Comparison of ENCODE assay signal across 11 cellular contexts in genomic region chr1:43704838-43705237, GRCh38. TPM values are rescaled to one million over a fixed set of nuclear protein-coding genes. Genes with fewer than 3 reads are reported as not detected.
A peak's percentile ranks its signal among the peaks of the same experiment; 100 is the strongest.
DNase-seq lines count a peak whose midpoint lies in the region; ATAC-seq and TF ChIP-seq lines count a peak whose summit lies in the region.
"Had no signal": no experiment of that assay in that cellular context is flagged by ENCODE, and none has a peak within 500 bp of the region (broad histone marks: within the 10 kb centered on the region; RNA-seq: fewer than 3 reads in every experiment).

No MANE protein-coding gene starts in this region.

- no peak for ATAC-seq in GM18519 (IDR thresholded peaks at IDR 0.05; ENCODE audit: low FRiP score, unreplicated experiment)
- ATAC-seq in aorta (ENCODE audit: low FRiP score): no peak
- ATAC-seq: gastrocnemius medialis had no signal

- H3K4me3 Mint-ChIP-seq in H9: no peak overlapping the region; a peak in 1 of 5 replicates

- H3K36me3 ChIP-seq in WERI-Rb-1 (peaks cover 61% of the 10 kb centered on the region), kidney epithelial cell (ENCODE audit: control insufficient read depth, insufficient read depth, low read length) (no peaks in the 10 kb centered on the region), aorta (ENCODE audit: control insufficient read depth in 1 of 2, insufficient read depth in 2 of 2, low read length in 1 of 2) (peaks cover 4 to 5% of the 10 kb centered on the region in 2 donors)

- no peaks in the 10 kb centered on the region; the same call in 1 of the 2 replicates for H3K27me3 Mint-ChIP-seq in H9 (ENCODE audit: low read depth)

- H3K9me3 Mint-ChIP-seq in H9: no peaks in the 10 kb centered on the region
- H3K9me3 Mint-ChIP-seq: neural progenitor cell had no signal

- H3K27me3 ChIP-seq in H9 (ENCODE audit: insufficient read depth, low read length) (no peaks in the 10 kb centered on the region), WERI-Rb-1 (ENCODE audit: insufficient read depth, low read depth, severe bottlenecking) (no peaks in the 10 kb centered on the region), kidney epithelial cell (ENCODE audit: control insufficient read depth, insufficient read depth, low read length) (no peaks in the 10 kb centered on the region), aorta (ENCODE audit: control insufficient read depth in 1 of 2, insufficient read depth in 2 of 2, low read length in 1 of 2) (no peaks in the 10 kb centered on the region)
- H3K27me3 ChIP-seq: gastrocnemius medialis, neural progenitor cell had no signal

- peak; percentile 32; the same call in 2 of the 3 replicates for TF ChIP-seq CTCF in H9 (conservative IDR thresholded peaks at IDR 0.05)
- 0 out of 2 replicates have a peak, but pooled peaks have one; percentile 16 for TF ChIP-seq CTCF in WERI-Rb-1 (IDR thresholded peaks at IDR 0.05; ENCODE audit: low read depth, low read length)
- TF ChIP-seq CTCF in kidney epithelial cell (IDR thresholded peaks at IDR 0.05; ENCODE audit: insufficient read depth, low read length, poor library complexity, severe bottlenecking): peak; percentile 21

- H3K4ac ChIP-seq in H9 (ENCODE audit: low read depth, low read length): no peak overlapping the region

- H3K14ac ChIP-seq in H9 (ENCODE audit: insufficient read depth, low read length): no peak overlapping the region

- H3K4me3 ChIP-seq in WERI-Rb-1 (ENCODE audit: low read depth, low read length) (no peak overlapping the region), kidney epithelial cell (ENCODE audit: low read depth, low read length) (no peak overlapping the region), aorta (ENCODE audit: low read length in 2 of 2) (no peak overlapping the region)
- H3K4me3 ChIP-seq: gastrocnemius medialis, neural progenitor cell had no signal

- H2BK12ac ChIP-seq in H9 (ENCODE audit: insufficient read length, low read depth, low read length): no peak overlapping the region

- no peak overlapping the region for H2BK20ac ChIP-seq in H9 (ENCODE audit: low read depth, low read length, poor library complexity, severe bottlenecking)

- H3K4me1 ChIP-seq in H9 (ENCODE audit: insufficient read depth, low read length) (no peaks in the 10 kb centered on the region; the same call in 1 of the 2 replicates), aorta (ENCODE audit: control insufficient read depth in 1 of 2, insufficient read depth in 2 of 2, low read length in 2 of 2) (no peaks in the 10 kb centered on the region)

- no peak overlapping the region for H2AK5ac ChIP-seq in H9 (ENCODE audit: insufficient read length, low read length)

- H4K91ac ChIP-seq in H9 (ENCODE audit: insufficient read length, low read depth, low read length): no peak overlapping the region

- H4K5ac ChIP-seq in H9 (ENCODE audit: insufficient read length, low read depth, low read length): no peak overlapping the region

- H3K4me1 Mint-ChIP-seq in H9: peaks cover 24 to 38% of the 10 kb centered on the region in 2 experiments

- H2AFZ ChIP-seq in H9 (ENCODE audit: low read length): no peak overlapping the region
- H2AFZ ChIP-seq: neural progenitor cell had no signal

- H2BK15ac ChIP-seq in H9 (ENCODE audit: low read depth, low read length): no peak overlapping the region

- H3K18ac ChIP-seq in H9 (ENCODE audit: insufficient read length, low read depth, low read length): no peak overlapping the region

- no peak overlapping the region for H2BK120ac ChIP-seq in H9 (ENCODE audit: low read depth, low read length, poor library complexity, severe bottlenecking)

- no peak overlapping the region for H3K23ac ChIP-seq in H9 (ENCODE audit: insufficient read length, low read depth, low read length)

- H3K27ac Mint-ChIP-seq in H9: peak overlapping the region in 1 of 3 experiments; percentile 44; a peak in 2 of 7 replicates
- H3K27ac Mint-ChIP-seq: neural progenitor cell had no signal

- H3T11ph ChIP-seq in H9 (ENCODE audit: low read length): no peak overlapping the region

- no peaks in the 10 kb centered on the region for H3K79me1 ChIP-seq in H9 (ENCODE audit: insufficient read depth, low read depth, low read length, poor library complexity, severe bottlenecking)

- H4K8ac ChIP-seq in H9 (replicated peaks; ENCODE audit: insufficient read length, low read depth, low read length): no peak overlapping the region

- no peak overlapping the region for H3K56ac ChIP-seq in H9 (ENCODE audit: insufficient read length, low read depth, low read length)

- intact Hi-C loops in aorta (cut with DNase I): loop anchor here in 1 of 2 donors (5.0 kb wide), 1 partner anchor 178 kb away; no protein-coding TSS in a partner anchor

- no peaks in the 10 kb centered on the region for H4K20me1 ChIP-seq in H9 (ENCODE audit: control insufficient read depth, insufficient read depth, insufficient read length)

- DNase-seq in DMS 273 (lab: John Stamatoyannopoulos, UW; ENCODE audit: unreplicated experiment) (peak; percentile 43), DMS 273 treated with DMSO at 0.1 percent for 48 hours (lab: John Stamatoyannopoulos, UW) (no peak), H9 (no peak), WERI-Rb-1 (no peak), kidney epithelial cell (ENCODE audit: low read depth) (no peak), NOMO-1 treated with DMSO at 0.1 percent for 48 hours (lab: John Stamatoyannopoulos, UW; ENCODE audit: unreplicated experiment) (no peak), aorta (no peak)
- DNase-seq: activated T-cell treated with anti-CD3 and anti-CD28 coated beads for 4 hours had no signal

- H3K27ac ChIP-seq in H9 (ENCODE audit: insufficient read length, low read depth, low read length) (no peak overlapping the region), WERI-Rb-1 (no peak overlapping the region), aorta (ENCODE audit: low read depth in 1 of 2, low read length in 2 of 2) (no peak overlapping the region)
- H3K27ac ChIP-seq: gastrocnemius medialis, neural progenitor cell had no signal

- H3K9me3 ChIP-seq in H9 (ENCODE audit: control insufficient read depth, low read depth, low read length): no peaks in the 10 kb centered on the region
- no peaks in the 10 kb centered on the region for H3K9me3 ChIP-seq in WERI-Rb-1 (ENCODE audit: severe bottlenecking)
- no peaks in the 10 kb centered on the region for H3K9me3 ChIP-seq in aorta (ENCODE audit: control insufficient read depth, low read length)
- H3K9me3 ChIP-seq: gastrocnemius medialis had no signal

- no peak overlapping the region for H3K9ac ChIP-seq in H9 (ENCODE audit: extremely low read depth, insufficient read length, low read length)
- H3K9ac ChIP-seq: neural progenitor cell had no signal

- H2BK5ac ChIP-seq in H9 (ENCODE audit: insufficient read length, low read length): no peak overlapping the region

- no peaks in the 10 kb centered on the region for H3K79me2 ChIP-seq in H9 (ENCODE audit: insufficient read depth, low read length)

- H3K4me2 ChIP-seq in H9 (ENCODE audit: insufficient read depth, insufficient read length, low read length): no peak overlapping the region

- peaks cover 7% of the 10 kb centered on the region for H3K23me2 ChIP-seq in H9 (ENCODE audit: insufficient read length, low read depth, low read length, poor library complexity, severe bottlenecking)

- WGBS in H9 (ENCODE audit: extremely low coverage, insufficient read length, low lambda C conversion rate): no CpG with 5 or more reads among the region's 2 CpGs
- 27 to 35% methylated on average over 2 of the region's 2 CpGs for WGBS in aorta, 2 donors

- peaks cover 27 to 61% (median 50%) of the 10 kb centered on the region in 3 experiments for H3K36me3 Mint-ChIP-seq in H9 (ENCODE audit: insufficient read depth in 1 of 3, low read depth in 3 of 3)

RNA-seq across cellular contexts. Expression of gene ST3GAL3, which starts 2.5 kb away (rescaled TPM):
- total RNA-seq in H9 (2021) (6.2 and 8.3 TPM in 2 replicates), kidney epithelial cell (13.8 and 15.0 TPM in 2 replicates), aorta (10 to 100 TPM; 29.7 to 32.0 TPM)
- 10 to 100 TPM; 20.2 to 24.3 TPM for polyA plus RNA-seq in aorta

RNA-seq across cellular contexts. Expression of gene KDM4A, which starts 54.9 kb away (rescaled TPM):
- total RNA-seq in H9 (2021): 77.9 and 81.7 TPM in 2 replicates
- 42.9 and 48.4 TPM in 2 replicates for total RNA-seq in kidney epithelial cell
- total RNA-seq in aorta: 10 to 100 TPM; 24.8 to 43.3 TPM
- polyA plus RNA-seq in aorta: 10 to 100 TPM in 1 of 2 donors, 1 to 10 TPM in 1; 9.4 to 13.9 TPM
